Comparison of ENCODE assay signal across 13 cellular contexts in genomic region chr9:137484551-137485315, GRCh38. TPM values are rescaled to one million over a fixed set of nuclear protein-coding genes. Genes with fewer than 3 reads are reported as not detected.
"Had no signal": no experiment of that assay in that cellular context is flagged by ENCODE, and none has a peak within 500 bp of the region (broad histone marks: within the 10 kb centered on the region; RNA-seq: fewer than 3 reads in every experiment).

No MANE protein-coding gene starts in this region.

- H3K27me3 ChIP-seq: neural progenitor cell, vagina had no signal

- H3K9ac ChIP-seq: neural progenitor cell had no signal

- H3K9me3 ChIP-seq: vagina had no signal

- H3K4me3 ChIP-seq: neural progenitor cell, vagina had no signal

- FAIRE-seq: TTC549 had no signal

- H3K4me2 ChIP-seq: neural progenitor cell had no signal

- H3K9me3 Mint-ChIP-seq: activated naive CD4-positive, alpha-beta T cell treated with anti-CD3 and anti-CD28 coated beads, Interleukin-2, amount 50 U/mL, for 24 hours; activated T-cell treated with anti-CD3 and anti-CD28 coated beads, Interleukin-2, amount 50 U/mL, for 24 hours; brain; dendritic cell treated with granulocyte-macrophage colony-stimulating factor and Interleukin-4, amounts not matched to agents 40 ng/mL and 50 ng/mL, for 4 days; neural progenitor cell had no signal

- ATAC-seq: T-helper 17 cell had no signal

- H3K4me1 Mint-ChIP-seq: T-helper 17 cell had no signal

- H3K36me3 ChIP-seq: neural progenitor cell, vagina had no signal

- H3K27ac ChIP-seq: neural progenitor cell, vagina had no signal

- H2AFZ ChIP-seq: neural progenitor cell had no signal

- H3K4me1 ChIP-seq: neural progenitor cell had no signal

- DNase-seq: activated effector memory CD4-positive, alpha-beta T cell treated with Interleukin-2 at 50 U/mL for 16 hours; activated T-cell treated with anti-CD3 and anti-CD28 coated beads, Interleukin-2, amount 50 U/mL, for 24 hours; amniotic stem cell; erythroblast; hypothalamus; T-helper 17 cell had no signal

- H3K4me3 Mint-ChIP-seq: activated naive CD4-positive, alpha-beta T cell treated with anti-CD3 and anti-CD28 coated beads, Interleukin-2, amount 50 U/mL, for 24 hours; activated T-cell treated with anti-CD3 and anti-CD28 coated beads, Interleukin-2, amount 50 U/mL, for 24 hours; brain; dendritic cell treated with granulocyte-macrophage colony-stimulating factor and Interleukin-4, amounts not matched to agents 40 ng/mL and 50 ng/mL, for 4 days; neural progenitor cell; T-helper 17 cell had no signal

- H3K36me3 Mint-ChIP-seq: activated naive CD4-positive, alpha-beta T cell treated with anti-CD3 and anti-CD28 coated beads, Interleukin-2, amount 50 U/mL, for 24 hours; brain; neural progenitor cell had no signal

- H3K27me3 Mint-ChIP-seq: activated naive CD4-positive, alpha-beta T cell treated with anti-CD3 and anti-CD28 coated beads, Interleukin-2, amount 50 U/mL, for 24 hours; activated T-cell treated with anti-CD3 and anti-CD28 coated beads, Interleukin-2, amount 50 U/mL, for 24 hours; T-helper 17 cell had no signal

- H3K27ac Mint-ChIP-seq: activated naive CD4-positive, alpha-beta T cell treated with anti-CD3 and anti-CD28 coated beads, Interleukin-2, amount 50 U/mL, for 24 hours; activated T-cell treated with anti-CD3 and anti-CD28 coated beads, Interleukin-2, amount 50 U/mL, for 24 hours; brain; dendritic cell treated with granulocyte-macrophage colony-stimulating factor and Interleukin-4, amounts not matched to agents 40 ng/mL and 50 ng/mL, for 4 days; neural progenitor cell; T-helper 17 cell had no signal

RNA-seq across cellular contexts. Expression of gene ENTPD8, which starts 43.6 kb away (rescaled TPM):
- total RNA-seq: skeletal muscle tissue, T-helper 17 cell, vagina had no signal
